In the genomic region with DNA sequence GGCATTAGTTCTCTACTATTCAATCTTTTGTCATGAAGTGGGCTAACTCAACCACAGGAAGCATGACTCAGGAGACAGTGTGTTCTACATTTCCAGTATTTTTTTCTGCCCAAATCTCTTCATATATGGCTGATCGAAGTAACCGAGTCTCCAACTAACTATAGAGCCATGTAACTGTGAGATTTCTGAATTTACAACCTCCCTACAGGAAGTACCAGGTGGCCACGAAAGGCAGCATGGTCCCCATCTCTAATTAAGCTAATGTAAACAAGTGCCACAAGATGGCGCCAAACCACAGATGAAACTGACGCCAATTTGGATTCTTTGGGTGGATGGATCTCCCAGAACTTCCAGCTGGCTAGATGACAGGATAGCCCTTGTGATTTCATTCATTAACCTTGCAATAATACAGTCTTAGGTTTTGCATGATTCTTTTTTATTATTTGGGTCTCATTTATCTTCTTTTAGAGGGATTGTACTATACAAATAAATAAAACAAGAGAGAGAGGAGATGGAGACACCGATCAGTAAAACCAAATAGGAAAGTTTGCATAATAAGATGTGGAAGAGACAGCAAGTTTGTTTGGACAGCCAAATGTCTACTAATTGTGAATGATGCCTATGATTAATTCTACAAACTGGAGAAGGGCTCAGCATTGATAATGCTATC, we compare ENCODE assay signal across 8 cellular contexts. TPM values are rescaled to one million over a fixed set of nuclear protein-coding genes. Genes with fewer than 3 reads are reported as not detected.
DNase-seq lines count a peak whose midpoint lies in the region; ATAC-seq and TF ChIP-seq lines count a peak whose summit lies in the region.

No MANE protein-coding gene starts in this region.

- no peak overlapping the region for H2BK15ac ChIP-seq in H9 (ENCODE audit: low read depth, low read length)

- H3T11ph ChIP-seq in H9 (ENCODE audit: low read length), result no peak overlapping the region

- no CpG with 5 or more reads among the region's 6 CpGs for WGBS in H9 (ENCODE audit: extremely low coverage, insufficient read length, low lambda C conversion rate)
- WGBS in heart left ventricle, 4 donors, result 25 to 29% (median 25%) methylated on average over 6 of the region's 6 CpGs

- no peak overlapping the region for H3K18ac ChIP-seq in H9 (ENCODE audit: insufficient read length, low read depth, low read length)

- no peak overlapping the region for H3K4me2 ChIP-seq in H9 (ENCODE audit: insufficient read depth, insufficient read length, low read length)

- no peak overlapping the region for H3K14ac ChIP-seq in H9 (ENCODE audit: insufficient read depth, low read length)

- H3K36me3 ChIP-seq in heart left ventricle, result no peaks in the 10 kb centered on the region

- no peak overlapping the region for H2BK120ac ChIP-seq in H9 (ENCODE audit: low read depth, low read length, poor library complexity, severe bottlenecking)

- ATAC-seq in heart left ventricle (peak in 2 of 4 donors; percentile 48 to 52), GM19324 (IDR thresholded peaks at IDR 0.05; ENCODE audit: low FRiP score, unreplicated experiment) (no peak)

- H3K9me3 Mint-ChIP-seq in H9, result no peaks in the 10 kb centered on the region
- H3K9me3 Mint-ChIP-seq in activated naive CD8-positive, alpha-beta T cell (ENCODE audit: low read depth), result no peaks in the 10 kb centered on the region

- H3K27me3 ChIP-seq in H9 (ENCODE audit: insufficient read depth, low read length) (no peaks in the 10 kb centered on the region), heart left ventricle (no peaks in the 10 kb centered on the region)

- no peak overlapping the region for H2AK5ac ChIP-seq in H9 (ENCODE audit: insufficient read length, low read length)

- DNase-seq in GM10266 (ENCODE audit: extremely low spot score), result peak; percentile 45
- peak; percentile 63 for DNase-seq in H9
- DNase-seq in LoVo (ENCODE audit: low spot score), result peak; percentile 53
- DNase-seq in SKM-1 (lab: John Stamatoyannopoulos, UW; ENCODE audit: unreplicated experiment), result peak; percentile 41
- peak in 3 of 5 donors; percentile 42 to 55 (median 54) for DNase-seq in heart left ventricle
- DNase-seq in retinal pigment epithelial cell (ENCODE audit: low read depth), result peak; percentile 5

- no peak overlapping the region for H3K56ac ChIP-seq in H9 (ENCODE audit: insufficient read length, low read depth, low read length)

- H3K4me1 Mint-ChIP-seq in H9, result 0 out of 4 replicates have a peak, but pooled peaks cover 0 to 2% of the 10 kb centered on the region in 2 experiments
- H3K4me1 Mint-ChIP-seq in activated naive CD8-positive, alpha-beta T cell (ENCODE audit: low read depth), result peaks cover 38% of the 10 kb centered on the region

- H2BK12ac ChIP-seq in H9 (ENCODE audit: insufficient read length, low read depth, low read length), result no peak overlapping the region

- H3K23me2 ChIP-seq in H9 (ENCODE audit: insufficient read length, low read depth, low read length, poor library complexity, severe bottlenecking), result no peaks in the 10 kb centered on the region

- H3K79me2 ChIP-seq in H9 (ENCODE audit: insufficient read depth, low read length), result no peaks in the 10 kb centered on the region

- H3K9me3 ChIP-seq in H9 (ENCODE audit: control insufficient read depth, low read depth, low read length), result no peaks in the 10 kb centered on the region
- no peaks in the 10 kb centered on the region for H3K9me3 ChIP-seq in heart left ventricle

- H4K8ac ChIP-seq in H9 (replicated peaks; ENCODE audit: insufficient read length, low read depth, low read length), result no peak overlapping the region

- no peak overlapping the region for H3K27ac Mint-ChIP-seq in H9
- H3K27ac Mint-ChIP-seq in activated naive CD8-positive, alpha-beta T cell, result peak overlapping the region; percentile 72

- H3K9ac ChIP-seq in H9 (ENCODE audit: extremely low read depth, insufficient read length, low read length), result no peak overlapping the region

- H3K4me3 Mint-ChIP-seq in H9, result no peak overlapping the region
- peak overlapping the region; percentile 51 for H3K4me3 Mint-ChIP-seq in activated naive CD8-positive, alpha-beta T cell

- no peak overlapping the region for H2BK20ac ChIP-seq in H9 (ENCODE audit: low read depth, low read length, poor library complexity, severe bottlenecking)

- H4K91ac ChIP-seq in H9 (ENCODE audit: insufficient read length, low read depth, low read length), result no peak overlapping the region

- no peak overlapping the region for H2BK5ac ChIP-seq in H9 (ENCODE audit: insufficient read length, low read length)

- no peaks in the 10 kb centered on the region for H3K36me3 Mint-ChIP-seq in H9 (ENCODE audit: insufficient read depth in 1 of 3, low read depth in 3 of 3)
- no peaks in the 10 kb centered on the region for H3K36me3 Mint-ChIP-seq in activated naive CD8-positive, alpha-beta T cell

- TF ChIP-seq CTCF in GM10266 (IDR thresholded peaks at IDR 0.05; ENCODE audit: control insufficient read depth, insufficient read depth, low read depth, missing control alignments) (peak; percentile 80), H9 (conservative IDR thresholded peaks at IDR 0.05) (peak; percentile 82), heart left ventricle (IDR thresholded peaks at IDR 0.05) (peak; percentile 45 to 76 (median 60)), retinal pigment epithelial cell (conservative IDR thresholded peaks at IDR 0.05; ENCODE audit: low read depth, low read length) (peak; percentile 72)

- H4K5ac ChIP-seq in H9 (ENCODE audit: insufficient read length, low read depth, low read length), result no peak overlapping the region

- H3K27me3 Mint-ChIP-seq in H9 (ENCODE audit: low read depth), result no peaks in the 10 kb centered on the region
- H3K27me3 Mint-ChIP-seq in activated naive CD8-positive, alpha-beta T cell, result peaks cover 2% of the 10 kb centered on the region

- no peaks in the 10 kb centered on the region for H3K4me1 ChIP-seq in H9 (ENCODE audit: insufficient read depth, low read length)
- peaks cover 0 to 11% (median 0%) of the 10 kb centered on the region in 12 donors for H3K4me1 ChIP-seq in heart left ventricle

- H3K27ac ChIP-seq in H9 (ENCODE audit: insufficient read length, low read depth, low read length) (no peak overlapping the region), heart left ventricle (no peak overlapping the region)

- TF ChIP-seq POLR2A in heart left ventricle (IDR thresholded peaks at IDR 0.05), result no peak

- no peak overlapping the region for H3K4ac ChIP-seq in H9 (ENCODE audit: low read depth, low read length)

- no peaks in the 10 kb centered on the region for H4K20me1 ChIP-seq in H9 (ENCODE audit: control insufficient read depth, insufficient read depth, insufficient read length)

- no peaks in the 10 kb centered on the region for H3K79me1 ChIP-seq in H9 (ENCODE audit: insufficient read depth, low read depth, low read length, poor library complexity, severe bottlenecking)

- H2AFZ ChIP-seq in H9 (ENCODE audit: low read length), result peak overlapping the region; percentile 65

- intact Hi-C loops in heart left ventricle (cut with DNase I), result loop anchor here in 6 of 10 donors (5.0 to 10.0 kb wide), 3 partner anchors 144 to 154 kb away; no protein-coding TSS in a partner anchor

- no peak overlapping the region for H3K23ac ChIP-seq in H9 (ENCODE audit: insufficient read length, low read depth, low read length)

- H3K4me3 ChIP-seq in heart left ventricle (no peak overlapping the region), retinal pigment epithelial cell (ENCODE audit: low read length) (no peak overlapping the region)

RNA-seq across cellular contexts. Expression of a gene that starts 18.3 kb away (rescaled TPM):
- total RNA-seq in H9 (2021) (not detected in 2 replicates), heart left ventricle (1 to 10 TPM; 1.8 to 8.7 (median 3.6) TPM)
- 1 to 10 TPM; 1.3 to 3.1 TPM for polyA plus RNA-seq in heart left ventricle

Comparison
In these comparisons a context has a peak if more than half of its experiments do, and no peak if none do; other contexts are left out.
1. DNase-seq: peak in every context shown above with its lines; median percentile 63 in H9; 54 in heart left ventricle; 53 in LoVo; 45 in GM10266; 41 in SKM-1; 5 in retinal pigment epithelial cell.